ENCODE assay signal across 19 cellular contexts in the genomic region with DNA sequence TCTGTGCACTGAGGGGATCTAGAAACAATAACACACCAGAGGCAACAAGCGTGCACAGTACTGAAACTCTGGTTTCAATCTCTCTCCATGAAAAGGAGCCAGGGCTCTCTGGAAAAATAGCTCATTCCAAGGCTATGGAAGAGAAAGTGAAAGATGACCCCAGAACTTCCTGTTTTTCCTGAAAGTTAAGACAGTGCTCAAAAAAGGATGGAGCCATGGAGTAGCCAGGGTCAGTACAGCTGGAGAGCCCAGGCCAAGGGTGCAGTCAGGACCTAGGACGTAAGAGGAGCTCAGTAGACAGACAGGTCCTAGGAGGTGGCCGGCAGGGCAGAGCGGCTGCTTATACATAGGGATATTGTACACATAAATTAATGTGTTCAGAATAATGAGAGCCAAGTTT. TPM values are rescaled to one million over a fixed set of nuclear protein-coding genes. Genes with fewer than 3 reads are reported as not detected.
DNase-seq lines count a peak whose midpoint lies in the region; ATAC-seq, FAIRE-seq and TF ChIP-seq lines count a peak whose summit lies in the region.
"Had no signal": no experiment of that assay in that cellular context is flagged by ENCODE, and none has a peak within 500 bp of the region (broad histone marks: within the 10 kb centered on the region; RNA-seq: fewer than 3 reads in every experiment).

No MANE protein-coding gene starts in this region.

- no peaks in the 10 kb centered on the region for H3K79me2 ChIP-seq in HepG2 (ENCODE audit: insufficient read depth, low read length)

- DNase-seq in HepG2 (ENCODE audit: low spot score), result no peak
- DNase-seq in adrenal gland, result no peak
- no peak for DNase-seq in right lobe of liver
- DNase-seq in aorta, result peak; percentile 12 to 61
- no peak for DNase-seq in WTC11 (ENCODE audit: low spot score)
- DNase-seq in DMS 273 (lab: John Stamatoyannopoulos, UW; ENCODE audit: unreplicated experiment), result no peak
- DNase-seq: COR-L47, DMS79, H9, NCI-H1092, NCI-H1694 treated with DMSO at 0.1 percent for 48 hours, NCI-H69 had no signal

- H3K9ac ChIP-seq in liver (ENCODE audit: low read depth in 1 of 2, low read length in 2 of 2) (no peak overlapping the region), HepG2 (ENCODE audit: insufficient read depth, low read depth, low read length) (no peak overlapping the region)
- H3K9ac ChIP-seq: KMS-11 had no signal

- no peak for ATAC-seq in HepG2
- peak; percentile 30 to 81 (median 54) for ATAC-seq in right lobe of liver
- ATAC-seq in aorta (ENCODE audit: low FRiP score), result no peak
- no peak for ATAC-seq in WTC11
- ATAC-seq: GM12878 had no signal

- POLR2A ChIA-PET in HepG2 (lab: Yijun Ruan, JAX), result no interaction called here
- POLR2A ChIA-PET in WTC11 (lab: Charles Lee), result no interaction called here

- BruUV-seq in HepG2 (replicated peaks; lab: Mats Ljungman, UMichigan), result no TSS peak

- H3K4me1 ChIP-seq in liver (ENCODE audit: control insufficient read depth in 4 of 4, insufficient read depth in 4 of 4, low read length in 3 of 4), result peaks cover 0 to 12% (median 9%) of the 10 kb centered on the region in 4 donors
- no peaks in the 10 kb centered on the region for H3K4me1 ChIP-seq in HepG2 (ENCODE audit: insufficient read depth, low read length)
- H3K4me1 ChIP-seq in adrenal gland (replicated peaks in 1 of 2), result peaks cover 9 to 21% of the 10 kb centered on the region in 2 donors
- peaks cover 0 to 14% (median 0%) of the 10 kb centered on the region in 4 donors for H3K4me1 ChIP-seq in right lobe of liver
- H3K4me1 ChIP-seq in aorta (ENCODE audit: control insufficient read depth in 1 of 2, insufficient read depth in 2 of 2, low read length in 2 of 2), result no peaks in the 10 kb centered on the region

- no peak overlapping the region for H3K4me2 ChIP-seq in HepG2 (ENCODE audit: low read depth, low read length)
- H3K4me2 ChIP-seq: KMS-11 had no signal

- no peaks in the 10 kb centered on the region for H3K9me3 Mint-ChIP-seq in WTC11
- H3K9me3 Mint-ChIP-seq: H9 had no signal

- H3K27ac Mint-ChIP-seq in WTC11, result no peak overlapping the region
- H3K27ac Mint-ChIP-seq: B cell, H9 had no signal

- TF ChIP-seq CTCF in liver (IDR thresholded peaks at IDR 0.05; ENCODE audit: low read depth, low read length, missing input control), result no peak
- TF ChIP-seq CTCF in HepG2 (CRISPR knock-in tag; IDR thresholded peaks at IDR 0.05), result no peak
- TF ChIP-seq CTCF in adrenal gland (IDR thresholded peaks at IDR 0.05), result no peak
- no peak for TF ChIP-seq CTCF in right lobe of liver (IDR thresholded peaks at IDR 0.05)
- TF ChIP-seq CTCF in WTC11 (IDR thresholded peaks at IDR 0.05), result no peak

- H3K4me3 ChIP-seq in liver (ENCODE audit: low read depth in 1 of 3, low read length in 3 of 3) (no peak overlapping the region), HepG2 (replicated peaks in 1 of 3; ENCODE audit: insufficient read depth in 1 of 3, low read depth in 2 of 3, low read length in 3 of 3) (no peak overlapping the region), adrenal gland (no peak overlapping the region), right lobe of liver (no peak overlapping the region), aorta (ENCODE audit: low read length in 2 of 2) (no peak overlapping the region)
- H3K4me3 ChIP-seq: GM12878 had no signal

- no peak overlapping the region for H2AFZ ChIP-seq in HepG2 (ENCODE audit: low read length)

- TF ChIP-seq POLR2A in HepG2 (IDR thresholded peaks at IDR 0.05; ENCODE audit: insufficient read depth in 1 of 2, low read depth in 2 of 2, low read length in 2 of 2) (no peak), adrenal gland (IDR thresholded peaks at IDR 0.05) (no peak), right lobe of liver (IDR thresholded peaks at IDR 0.05) (no peak)

- H3K27ac ChIP-seq in liver (ENCODE audit: low read depth in 1 of 2, low read length in 2 of 2) (no peak overlapping the region), HepG2 (ENCODE audit: extremely low read length, insufficient read depth, low read length) (no peak overlapping the region), adrenal gland (peak overlapping the region; percentile 29 to 77 (median 48)), right lobe of liver (peak overlapping the region in 1 of 3 donors; percentile 22), aorta (ENCODE audit: low read depth in 1 of 2, low read length in 2 of 2) (no peak overlapping the region)
- H3K27ac ChIP-seq: KMS-11 had no signal

- no peak overlapping the region for H3K4me3 Mint-ChIP-seq in WTC11
- H3K4me3 Mint-ChIP-seq: B cell, H9 had no signal

- in situ Hi-C loops in HepG2 (cut with HindIII; ENCODE audit: extremely low pct_ligation_motif_present, low pct_unique_long_range_greater_than_20kb), result no loop called here

- no peak for FAIRE-seq in HepG2 (lab: Jason Lieb, UNC)
- FAIRE-seq: GM12878, GM18507 had no signal

- no peaks in the 10 kb centered on the region for H4K20me1 ChIP-seq in HepG2 (ENCODE audit: insufficient read depth, low read length)

- 84% methylated on average over 4 of the region's 4 CpGs for WGBS in liver
- WGBS in HepG2 (ENCODE audit: low lambda C conversion rate), result 95% methylated on average over 4 of the region's 4 CpGs
- 65 to 69% (median 67%) methylated on average over 4 of the region's 4 CpGs for WGBS in adrenal gland, 4 donors
- WGBS in right lobe of liver (ENCODE audit: insufficient coverage, low coverage, low lambda C conversion rate, missing lambda C conversion rate), result 71% methylated on average over 4 of the region's 4 CpGs
- WGBS in aorta, 2 donors, result 92 to 97% methylated on average over 4 of the region's 4 CpGs

- TF ChIP-seq EP300 in HepG2 (IDR thresholded peaks at IDR 0.05; ENCODE audit: low read depth in 2 of 2, low read length in 2 of 2) (no peak), HepG2 (CRISPR knock-in tag; IDR thresholded peaks at IDR 0.05; ENCODE audit: borderline replicate concordance) (no peak)

- H3K36me3 Mint-ChIP-seq in WTC11, result peaks cover 55% of the 10 kb centered on the region

- CTCF ChIA-PET in HepG2 (lab: Yijun Ruan, JAX; ENCODE audit: low intra/inter-chr PET ratio, low total read pairs), result no interaction called here
- CTCF ChIA-PET in WTC11 (lab: Charles Lee), result interaction anchor here (0.7 to 4.0 kb wide), 4 partner anchors 11 to 60 kb away, joined by 4 to 26 read pairs (median 6); a partner anchor contains a TSS

- H3K27me3 ChIP-seq in liver (ENCODE audit: control insufficient read depth in 4 of 4, insufficient read depth in 4 of 4, low read length in 3 of 4) (no peaks in the 10 kb centered on the region), HepG2 (ENCODE audit: control insufficient read depth in 1 of 2, insufficient read depth in 2 of 2, low read length in 2 of 2) (no peaks in the 10 kb centered on the region), adrenal gland (no peaks in the 10 kb centered on the region), right lobe of liver (no peaks in the 10 kb centered on the region), aorta (ENCODE audit: control insufficient read depth in 1 of 2, insufficient read depth in 2 of 2, low read length in 1 of 2) (no peaks in the 10 kb centered on the region)

- H3K9me3 ChIP-seq in liver (ENCODE audit: control insufficient read depth in 4 of 4, low read length in 3 of 4) (no peaks in the 10 kb centered on the region), HepG2 (ENCODE audit: low read length) (no peaks in the 10 kb centered on the region), adrenal gland (replicated peaks in 1 of 3) (no peaks in the 10 kb centered on the region), right lobe of liver (no peaks in the 10 kb centered on the region), aorta (ENCODE audit: control insufficient read depth, low read length) (no peaks in the 10 kb centered on the region)

- no peaks in the 10 kb centered on the region for H3K27me3 Mint-ChIP-seq in WTC11 (ENCODE audit: low read depth)
- H3K27me3 Mint-ChIP-seq: B cell had no signal

- TF ChIP-seq RAD21 in liver (IDR thresholded peaks at IDR 0.05), result no peak
- no peak for TF ChIP-seq RAD21 in HepG2 (CRISPR knock-in tag; IDR thresholded peaks at IDR 0.05)

- H3K36me3 ChIP-seq in liver (ENCODE audit: control insufficient read depth in 4 of 4, insufficient read depth in 3 of 4, low read depth in 1 of 4, low read length in 3 of 4), result peaks cover 8 to 29% (median 22%) of the 10 kb centered on the region in 4 donors
- H3K36me3 ChIP-seq in HepG2 (replicated peaks in 1 of 2; ENCODE audit: control insufficient read depth in 1 of 2, insufficient read depth in 2 of 2, low read length in 2 of 2), result peaks cover 18 to 64% of the 10 kb centered on the region in 2 experiments
- H3K36me3 ChIP-seq in adrenal gland (replicated peaks in 1 of 2), result peaks cover 0 to 36% of the 10 kb centered on the region in 2 donors
- H3K36me3 ChIP-seq in right lobe of liver, result peaks cover 0 to 36% (median 16%) of the 10 kb centered on the region in 4 donors
- H3K36me3 ChIP-seq in aorta (ENCODE audit: control insufficient read depth in 1 of 2, insufficient read depth in 2 of 2, low read length in 1 of 2), result peaks cover 2 to 12% of the 10 kb centered on the region in 2 donors

- H3K4me1 Mint-ChIP-seq in WTC11, result no peaks in the 10 kb centered on the region
- H3K4me1 Mint-ChIP-seq: B cell had no signal

- intact Hi-C loops in HepG2 (cut with micrococcal nuclease; ENCODE audit: unreplicated experiment), result no loop called here
- intact Hi-C loops in adrenal gland (cut with DNase I), result no loop called here
- intact Hi-C loops in right lobe of liver (cut with DNase I), result no loop called here
- intact Hi-C loops in aorta (cut with DNase I), result no loop called here

RNA-seq across cellular contexts. Expression of a gene that starts 19.1 kb away (rescaled TPM):
- total RNA-seq in liver (10 to 100 TPM; 13.6 to 15.1 TPM), HepG2 (2016; rRNA removed; fragmentation: Illumina TruSeq; extraction: Trizol) (20.2 and 24.7 TPM in 2 replicates), adrenal gland (10 to 100 TPM; 10.3 to 39.7 (median 26.1) TPM), right lobe of liver (10 to 100 TPM in 3 of 6 experiments, 1 to 10 TPM in 3; 8.9 to 13.1 (median 10.7) TPM), aorta (10 to 100 TPM; 25.9 to 27.0 TPM), WTC11 (2021) (36.0 to 37.4 TPM (median 37.4 TPM) in 3 replicates)
- polyA plus RNA-seq in liver (1 to 10 TPM; 2.1 to 5.3 TPM), HepG2 (2011; rRNA removed) (13.0 and 18.0 TPM in 2 replicates), adrenal gland (10 to 100 TPM in 1 of 3 donors, 1 to 10 TPM in 2; 5.9 to 14.3 (median 8.0) TPM), aorta (1 to 10 TPM; 1.9 to 6.5 TPM)
- total RNA-seq in HepG2 (2016; cell fraction: cytosol; rRNA removed; fragmentation: Illumina TruSeq; extraction: Trizol; ENCODE audit: low read depth), result 4.3 and 6.3 TPM in 2 replicates
- 19.4 and 25.8 TPM in 2 replicates for total RNA-seq in HepG2 (2016; cell fraction: insoluble cytoplasmic fraction; rRNA removed; fragmentation: Illumina TruSeq; extraction: Trizol)
- 5.9 and 8.3 TPM in 2 replicates for total RNA-seq in HepG2 (2016; cell fraction: membrane; rRNA removed; fragmentation: Illumina TruSeq; extraction: Trizol)
- total RNA-seq in HepG2 (2016; cell fraction: nucleus; rRNA removed; fragmentation: Illumina TruSeq; extraction: Trizol), result 26.3 and 28.9 TPM in 2 replicates
- 4.1 and 6.3 TPM in 2 replicates for polyA plus RNA-seq in HepG2 (2011; cell fraction: cytosol; rRNA removed)
- polyA plus RNA-seq in HepG2 (2011; cell fraction: nucleus; rRNA removed), result 21.8 and 23.2 TPM in 2 replicates
- 5.5 and 7.7 TPM in 2 replicates for polyA plus RNA-seq in HepG2 (2012)
- polyA plus RNA-seq in HepG2 (2016; cell fraction: cytosol; fragmentation: Illumina TruSeq; extraction: Trizol; ENCODE audit: low read depth), result 1.00 and 1.3 TPM in 2 replicates
- 11.8 and 15.3 TPM in 2 replicates for polyA plus RNA-seq in HepG2 (2016; cell fraction: insoluble cytoplasmic fraction; fragmentation: Illumina TruSeq; extraction: Trizol; ENCODE audit: low read depth)
- polyA plus RNA-seq in HepG2 (2016; cell fraction: membrane; fragmentation: Illumina TruSeq; extraction: Trizol; ENCODE audit: low read depth), result 2.0 and 2.6 TPM in 2 replicates
- 25.2 and 25.4 TPM in 2 replicates for polyA plus RNA-seq in HepG2 (2016; cell fraction: nucleus; fragmentation: Illumina TruSeq; extraction: Trizol; ENCODE audit: insufficient read depth, low read depth)
- polyA minus RNA-seq in HepG2 (2011; rRNA and poly(A)+ RNA removed; ENCODE audit: low replicate concordance), result 14.0 and 45.5 TPM in 2 replicates
- 5.5 and 8.8 TPM in 2 replicates for polyA minus RNA-seq in HepG2 (2011; cell fraction: cytosol; rRNA and poly(A)+ RNA removed)
- polyA minus RNA-seq in HepG2 (2011; cell fraction: nucleus; rRNA and poly(A)+ RNA removed), result 63.2 and 74.2 TPM in 2 replicates

RNA-seq across cellular contexts. Expression of a gene that starts 19.9 kb away (rescaled TPM):
- total RNA-seq in liver (not detected), HepG2 (2016; rRNA removed; fragmentation: Illumina TruSeq; extraction: Trizol) (0.98 and 1.4 TPM in 2 replicates), adrenal gland (under 1 TPM in 4 of 8 donors, not detected in 4; 0.11 to 0.83 (median 0.47) TPM), right lobe of liver (under 1 TPM in 1 of 6 experiments, not detected in 5; 0.26 TPM), aorta (not detected), WTC11 (2021) (0.11 to 0.16 TPM in 2 of 3 replicates, not detected in the other)
- polyA plus RNA-seq in liver (not detected), HepG2 (2011; rRNA removed) (1.6 and 1.9 TPM in 2 replicates), adrenal gland (under 1 TPM; 0.27 to 0.40 (median 0.37) TPM), aorta (1 to 10 TPM in 1 of 2 donors, not detected in 1; 1.3 TPM)
- 0.26 and 0.30 TPM in 2 replicates for total RNA-seq in HepG2 (2016; cell fraction: cytosol; rRNA removed; fragmentation: Illumina TruSeq; extraction: Trizol; ENCODE audit: low read depth)
- total RNA-seq in HepG2 (2016; cell fraction: insoluble cytoplasmic fraction; rRNA removed; fragmentation: Illumina TruSeq; extraction: Trizol), result 1.4 and 1.7 TPM in 2 replicates
- total RNA-seq in HepG2 (2016; cell fraction: membrane; rRNA removed; fragmentation: Illumina TruSeq; extraction: Trizol), result 1.1 and 2.0 TPM in 2 replicates
- 1.1 TPM in 2 replicates for total RNA-seq in HepG2 (2016; cell fraction: nucleus; rRNA removed; fragmentation: Illumina TruSeq; extraction: Trizol)
- polyA plus RNA-seq in HepG2 (2011; cell fraction: cytosol; rRNA removed), result 1.8 and 2.4 TPM in 2 replicates
- 0.93 and 1.9 TPM in 2 replicates for polyA plus RNA-seq in HepG2 (2011; cell fraction: nucleus; rRNA removed)
- polyA plus RNA-seq in HepG2 (2012), result 0.30 and 0.32 TPM in 2 replicates
- 0.71 and 0.72 TPM in 2 replicates for polyA plus RNA-seq in HepG2 (2016; cell fraction: cytosol; fragmentation: Illumina TruSeq; extraction: Trizol; ENCODE audit: low read depth)
- polyA plus RNA-seq in HepG2 (2016; cell fraction: insoluble cytoplasmic fraction; fragmentation: Illumina TruSeq; extraction: Trizol; ENCODE audit: low read depth), result 0.81 and 1.2 TPM in 2 replicates
- polyA plus RNA-seq in HepG2 (2016; cell fraction: membrane; fragmentation: Illumina TruSeq; extraction: Trizol; ENCODE audit: low read depth), result 1.2 TPM in 2 replicates
- polyA plus RNA-seq in HepG2 (2016; cell fraction: nucleus; fragmentation: Illumina TruSeq; extraction: Trizol; ENCODE audit: insufficient read depth, low read depth), result 1.9 and 2.5 TPM in 2 replicates
- 0.09 and 5.5 TPM in 2 replicates for polyA minus RNA-seq in HepG2 (2011; rRNA and poly(A)+ RNA removed; ENCODE audit: low replicate concordance)
- polyA minus RNA-seq in HepG2 (2011; cell fraction: cytosol; rRNA and poly(A)+ RNA removed), result 0.79 and 1.3 TPM in 2 replicates
- polyA minus RNA-seq in HepG2 (2011; cell fraction: nucleus; rRNA and poly(A)+ RNA removed), result 0.26 and 1.2 TPM in 2 replicates
- total RNA-seq: B cell, G401, GM12878, H9, MCF 10A had no signal

RNA-seq across cellular contexts. Expression of a gene that starts 43.7 kb away (rescaled TPM):
- total RNA-seq in liver (1 to 10 TPM; 1.4 to 1.9 TPM), HepG2 (2016; rRNA removed; fragmentation: Illumina TruSeq; extraction: Trizol) (1.9 and 3.5 TPM in 2 replicates), adrenal gland (10 to 100 TPM; 14.0 to 29.2 (median 18.4) TPM), right lobe of liver (1 to 10 TPM in 5 of 6 experiments, under 1 TPM in 1; 0.70 to 2.3 (median 1.5) TPM), aorta (10 to 100 TPM in 1 of 2 donors, 1 to 10 TPM in 1; 6.6 to 39.3 TPM), WTC11 (2021) (27.5 to 32.0 TPM (median 30.8 TPM) in 3 replicates)
- polyA plus RNA-seq in liver (under 1 TPM; 0.28 to 0.81 TPM), HepG2 (2011; rRNA removed) (1.9 and 2.6 TPM in 2 replicates), adrenal gland (10 to 100 TPM in 2 of 3 donors, 1 to 10 TPM in 1; 2.0 to 96.3 (median 23.0) TPM), aorta (1 to 10 TPM; 2.6 to 8.0 TPM)
- total RNA-seq in HepG2 (2016; cell fraction: cytosol; rRNA removed; fragmentation: Illumina TruSeq; extraction: Trizol; ENCODE audit: low read depth), result 0.51 and 0.62 TPM in 2 replicates
- 1.4 and 3.4 TPM in 2 replicates for total RNA-seq in HepG2 (2016; cell fraction: insoluble cytoplasmic fraction; rRNA removed; fragmentation: Illumina TruSeq; extraction: Trizol)
- 0.99 and 1.2 TPM in 2 replicates for total RNA-seq in HepG2 (2016; cell fraction: membrane; rRNA removed; fragmentation: Illumina TruSeq; extraction: Trizol)
- 3.3 and 4.4 TPM in 2 replicates for total RNA-seq in HepG2 (2016; cell fraction: nucleus; rRNA removed; fragmentation: Illumina TruSeq; extraction: Trizol)
- polyA plus RNA-seq in HepG2 (2011; cell fraction: cytosol; rRNA removed), result 1.1 and 1.7 TPM in 2 replicates
- polyA plus RNA-seq in HepG2 (2011; cell fraction: nucleus; rRNA removed), result 17.2 and 22.8 TPM in 2 replicates
- 1.4 and 1.5 TPM in 2 replicates for polyA plus RNA-seq in HepG2 (2012)
- 0.23 and 0.25 TPM in 2 replicates for polyA plus RNA-seq in HepG2 (2016; cell fraction: cytosol; fragmentation: Illumina TruSeq; extraction: Trizol; ENCODE audit: low read depth)
- 1.9 and 2.0 TPM in 2 replicates for polyA plus RNA-seq in HepG2 (2016; cell fraction: insoluble cytoplasmic fraction; fragmentation: Illumina TruSeq; extraction: Trizol; ENCODE audit: low read depth)
- 0.45 and 0.71 TPM in 2 replicates for polyA plus RNA-seq in HepG2 (2016; cell fraction: membrane; fragmentation: Illumina TruSeq; extraction: Trizol; ENCODE audit: low read depth)
- 9.3 and 11.3 TPM in 2 replicates for polyA plus RNA-seq in HepG2 (2016; cell fraction: nucleus; fragmentation: Illumina TruSeq; extraction: Trizol; ENCODE audit: insufficient read depth, low read depth)
- polyA minus RNA-seq in HepG2 (2011; rRNA and poly(A)+ RNA removed; ENCODE audit: low replicate concordance), result 1.9 and 3.8 TPM in 2 replicates
- polyA minus RNA-seq in HepG2 (2011; cell fraction: cytosol; rRNA and poly(A)+ RNA removed), result 1.4 TPM in 2 replicates
- 2.6 and 3.0 TPM in 2 replicates for polyA minus RNA-seq in HepG2 (2011; cell fraction: nucleus; rRNA and poly(A)+ RNA removed)

RNA-seq across cellular contexts. Expression of a gene that starts 44.6 kb away (rescaled TPM):
- total RNA-seq in liver (10 to 100 TPM in 1 of 2 donors, 1 to 10 TPM in 1; 8.3 to 18.1 TPM), HepG2 (2016; rRNA removed; fragmentation: Illumina TruSeq; extraction: Trizol) (13.8 and 17.1 TPM in 2 replicates), adrenal gland (10 to 100 TPM in 7 of 8 donors, 1 to 10 TPM in 1; 9.5 to 50.9 (median 26.3) TPM), right lobe of liver (10 to 100 TPM in 4 of 6 experiments, 1 to 10 TPM in 2; 5.9 to 43.1 (median 19.5) TPM), aorta (10 to 100 TPM; 20.6 to 29.9 TPM), WTC11 (2021) (29.1 to 37.5 TPM (median 31.0 TPM) in 3 replicates)
- polyA plus RNA-seq in liver (10 to 100 TPM in 1 of 2 donors, 1 to 10 TPM in 1; 9.4 to 16.8 TPM), HepG2 (2011; rRNA removed) (13.0 and 18.1 TPM in 2 replicates), adrenal gland (100 to 1,000 TPM in 2 of 3 donors, 1 to 10 TPM in 1; 6.8 to 245 (median 186) TPM), aorta (100 to 1,000 TPM in 1 of 2 donors, 10 to 100 TPM in 1; 25.2 to 204 TPM)
- total RNA-seq in HepG2 (2016; cell fraction: cytosol; rRNA removed; fragmentation: Illumina TruSeq; extraction: Trizol; ENCODE audit: low read depth), result 5.0 and 5.2 TPM in 2 replicates
- total RNA-seq in HepG2 (2016; cell fraction: insoluble cytoplasmic fraction; rRNA removed; fragmentation: Illumina TruSeq; extraction: Trizol), result 8.3 and 21.5 TPM in 2 replicates
- 5.7 and 8.8 TPM in 2 replicates for total RNA-seq in HepG2 (2016; cell fraction: membrane; rRNA removed; fragmentation: Illumina TruSeq; extraction: Trizol)
- 17.3 and 20.3 TPM in 2 replicates for total RNA-seq in HepG2 (2016; cell fraction: nucleus; rRNA removed; fragmentation: Illumina TruSeq; extraction: Trizol)
- 10.2 and 13.3 TPM in 2 replicates for polyA plus RNA-seq in HepG2 (2011; cell fraction: cytosol; rRNA removed)
- polyA plus RNA-seq in HepG2 (2011; cell fraction: nucleus; rRNA removed), result 62.4 and 69.3 TPM in 2 replicates
- 9.9 and 13.5 TPM in 2 replicates for polyA plus RNA-seq in HepG2 (2012)
- 3.7 and 4.2 TPM in 2 replicates for polyA plus RNA-seq in HepG2 (2016; cell fraction: cytosol; fragmentation: Illumina TruSeq; extraction: Trizol; ENCODE audit: low read depth)
- polyA plus RNA-seq in HepG2 (2016; cell fraction: insoluble cytoplasmic fraction; fragmentation: Illumina TruSeq; extraction: Trizol; ENCODE audit: low read depth), result 7.6 TPM in 2 replicates
- 5.0 and 5.6 TPM in 2 replicates for polyA plus RNA-seq in HepG2 (2016; cell fraction: membrane; fragmentation: Illumina TruSeq; extraction: Trizol; ENCODE audit: low read depth)
- polyA plus RNA-seq in HepG2 (2016; cell fraction: nucleus; fragmentation: Illumina TruSeq; extraction: Trizol; ENCODE audit: insufficient read depth, low read depth), result 44.7 and 51.5 TPM in 2 replicates
- 30.6 and 46.1 TPM in 2 replicates for polyA minus RNA-seq in HepG2 (2011; rRNA and poly(A)+ RNA removed; ENCODE audit: low replicate concordance)
- polyA minus RNA-seq in HepG2 (2011; cell fraction: cytosol; rRNA and poly(A)+ RNA removed), result 4.3 and 8.8 TPM in 2 replicates
- 18.5 and 19.6 TPM in 2 replicates for polyA minus RNA-seq in HepG2 (2011; cell fraction: nucleus; rRNA and poly(A)+ RNA removed)

Comparison
In these comparisons a context has a peak if more than half of its experiments do, and no peak if none do; other contexts are left out.
1. ATAC-seq: peak in right lobe of liver (4 of 4); none in HepG2 (single experiment), aorta (single experiment) and WTC11 (single experiment).
2. H3K27ac ChIP-seq: peak in adrenal gland (5 of 5); none in liver (0 of 2), HepG2 (single experiment) and aorta (0 of 2).
3. DNase-seq: peak in aorta (2 of 2); none in HepG2 (single experiment), adrenal gland (0 of 7), right lobe of liver (0 of 3), WTC11 (single experiment) and DMS 273 (single experiment).